Comparison of ENCODE assay signal across 1 cellular context in the genomic region with DNA sequence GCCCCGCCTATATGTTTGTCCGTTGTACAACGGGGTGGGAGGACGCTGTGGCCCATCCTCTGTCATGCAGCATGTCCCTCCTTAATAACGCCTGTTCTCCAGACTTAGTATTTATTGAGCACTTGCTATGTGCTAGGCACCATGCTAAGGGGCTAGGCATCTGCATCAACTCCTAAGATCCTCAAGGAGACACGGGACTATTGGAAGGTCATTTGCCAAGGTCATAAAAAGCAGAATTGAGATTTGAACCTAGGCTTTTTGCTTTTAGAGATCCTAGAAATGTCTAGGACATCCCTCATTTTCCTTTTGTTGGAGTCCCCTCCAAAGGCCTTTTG.
TF ChIP-seq lines count a peak whose summit lies in the region.

No MANE protein-coding gene starts in this region.

TF ChIP-seq in K562, 482 proteins besides CTCF, POLR2A, EP300 and RAD21 (continued from another document):
- TF ChIP-seq, protein P1, sequence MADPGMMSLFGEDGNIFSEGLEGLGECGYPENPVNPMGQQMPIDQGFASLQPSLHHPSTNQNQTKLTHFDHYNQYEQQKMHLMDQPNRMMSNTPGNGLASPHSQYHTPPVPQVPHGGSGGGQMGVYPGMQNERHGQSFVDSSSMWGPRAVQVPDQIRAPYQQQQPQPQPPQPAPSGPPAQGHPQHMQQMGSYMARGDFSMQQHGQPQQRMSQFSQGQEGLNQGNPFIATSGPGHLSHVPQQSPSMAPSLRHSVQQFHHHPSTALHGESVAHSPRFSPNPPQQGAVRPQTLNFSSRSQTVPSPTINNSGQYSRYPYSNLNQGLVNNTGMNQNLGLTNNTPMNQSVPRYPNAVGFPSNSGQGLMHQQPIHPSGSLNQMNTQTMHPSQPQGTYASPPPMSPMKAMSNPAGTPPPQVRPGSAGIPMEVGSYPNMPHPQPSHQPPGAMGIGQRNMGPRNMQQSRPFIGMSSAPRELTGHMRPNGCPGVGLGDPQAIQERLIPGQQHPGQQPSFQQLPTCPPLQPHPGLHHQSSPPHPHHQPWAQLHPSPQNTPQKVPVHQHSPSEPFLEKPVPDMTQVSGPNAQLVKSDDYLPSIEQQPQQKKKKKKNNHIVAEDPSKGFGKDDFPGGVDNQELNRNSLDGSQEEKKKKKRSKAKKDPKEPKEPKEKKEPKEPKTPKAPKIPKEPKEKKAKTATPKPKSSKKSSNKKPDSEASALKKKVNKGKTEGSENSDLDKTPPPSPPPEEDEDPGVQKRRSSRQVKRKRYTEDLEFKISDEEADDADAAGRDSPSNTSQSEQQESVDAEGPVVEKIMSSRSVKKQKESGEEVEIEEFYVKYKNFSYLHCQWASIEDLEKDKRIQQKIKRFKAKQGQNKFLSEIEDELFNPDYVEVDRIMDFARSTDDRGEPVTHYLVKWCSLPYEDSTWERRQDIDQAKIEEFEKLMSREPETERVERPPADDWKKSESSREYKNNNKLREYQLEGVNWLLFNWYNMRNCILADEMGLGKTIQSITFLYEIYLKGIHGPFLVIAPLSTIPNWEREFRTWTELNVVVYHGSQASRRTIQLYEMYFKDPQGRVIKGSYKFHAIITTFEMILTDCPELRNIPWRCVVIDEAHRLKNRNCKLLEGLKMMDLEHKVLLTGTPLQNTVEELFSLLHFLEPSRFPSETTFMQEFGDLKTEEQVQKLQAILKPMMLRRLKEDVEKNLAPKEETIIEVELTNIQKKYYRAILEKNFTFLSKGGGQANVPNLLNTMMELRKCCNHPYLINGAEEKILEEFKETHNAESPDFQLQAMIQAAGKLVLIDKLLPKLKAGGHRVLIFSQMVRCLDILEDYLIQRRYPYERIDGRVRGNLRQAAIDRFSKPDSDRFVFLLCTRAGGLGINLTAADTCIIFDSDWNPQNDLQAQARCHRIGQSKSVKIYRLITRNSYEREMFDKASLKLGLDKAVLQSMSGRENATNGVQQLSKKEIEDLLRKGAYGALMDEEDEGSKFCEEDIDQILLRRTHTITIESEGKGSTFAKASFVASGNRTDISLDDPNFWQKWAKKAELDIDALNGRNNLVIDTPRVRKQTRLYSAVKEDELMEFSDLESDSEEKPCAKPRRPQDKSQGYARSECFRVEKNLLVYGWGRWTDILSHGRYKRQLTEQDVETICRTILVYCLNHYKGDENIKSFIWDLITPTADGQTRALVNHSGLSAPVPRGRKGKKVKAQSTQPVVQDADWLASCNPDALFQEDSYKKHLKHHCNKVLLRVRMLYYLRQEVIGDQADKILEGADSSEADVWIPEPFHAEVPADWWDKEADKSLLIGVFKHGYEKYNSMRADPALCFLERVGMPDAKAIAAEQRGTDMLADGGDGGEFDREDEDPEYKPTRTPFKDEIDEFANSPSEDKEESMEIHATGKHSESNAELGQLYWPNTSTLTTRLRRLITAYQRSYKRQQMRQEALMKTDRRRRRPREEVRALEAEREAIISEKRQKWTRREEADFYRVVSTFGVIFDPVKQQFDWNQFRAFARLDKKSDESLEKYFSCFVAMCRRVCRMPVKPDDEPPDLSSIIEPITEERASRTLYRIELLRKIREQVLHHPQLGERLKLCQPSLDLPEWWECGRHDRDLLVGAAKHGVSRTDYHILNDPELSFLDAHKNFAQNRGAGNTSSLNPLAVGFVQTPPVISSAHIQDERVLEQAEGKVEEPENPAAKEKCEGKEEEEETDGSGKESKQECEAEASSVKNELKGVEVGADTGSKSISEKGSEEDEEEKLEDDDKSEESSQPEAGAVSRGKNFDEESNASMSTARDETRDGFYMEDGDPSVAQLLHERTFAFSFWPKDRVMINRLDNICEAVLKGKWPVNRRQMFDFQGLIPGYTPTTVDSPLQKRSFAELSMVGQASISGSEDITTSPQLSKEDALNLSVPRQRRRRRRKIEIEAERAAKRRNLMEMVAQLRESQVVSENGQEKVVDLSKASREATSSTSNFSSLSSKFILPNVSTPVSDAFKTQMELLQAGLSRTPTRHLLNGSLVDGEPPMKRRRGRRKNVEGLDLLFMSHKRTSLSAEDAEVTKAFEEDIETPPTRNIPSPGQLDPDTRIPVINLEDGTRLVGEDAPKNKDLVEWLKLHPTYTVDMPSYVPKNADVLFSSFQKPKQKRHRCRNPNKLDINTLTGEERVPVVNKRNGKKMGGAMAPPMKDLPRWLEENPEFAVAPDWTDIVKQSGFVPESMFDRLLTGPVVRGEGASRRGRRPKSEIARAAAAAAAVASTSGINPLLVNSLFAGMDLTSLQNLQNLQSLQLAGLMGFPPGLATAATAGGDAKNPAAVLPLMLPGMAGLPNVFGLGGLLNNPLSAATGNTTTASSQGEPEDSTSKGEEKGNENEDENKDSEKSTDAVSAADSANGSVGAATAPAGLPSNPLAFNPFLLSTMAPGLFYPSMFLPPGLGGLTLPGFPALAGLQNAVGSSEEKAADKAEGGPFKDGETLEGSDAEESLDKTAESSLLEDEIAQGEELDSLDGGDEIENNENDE (IDR thresholded peaks at IDR 0.05; ENCODE audit: low read depth, low read length): no peak
- no peak for TF ChIP-seq THRAP3 (IDR thresholded peaks at IDR 0.05; ENCODE audit: borderline replicate concordance)
- TF ChIP-seq MTA2 (IDR thresholded peaks at IDR 0.05; ENCODE audit: low read depth): no peak
- TF ChIP-seq, protein P2, sequence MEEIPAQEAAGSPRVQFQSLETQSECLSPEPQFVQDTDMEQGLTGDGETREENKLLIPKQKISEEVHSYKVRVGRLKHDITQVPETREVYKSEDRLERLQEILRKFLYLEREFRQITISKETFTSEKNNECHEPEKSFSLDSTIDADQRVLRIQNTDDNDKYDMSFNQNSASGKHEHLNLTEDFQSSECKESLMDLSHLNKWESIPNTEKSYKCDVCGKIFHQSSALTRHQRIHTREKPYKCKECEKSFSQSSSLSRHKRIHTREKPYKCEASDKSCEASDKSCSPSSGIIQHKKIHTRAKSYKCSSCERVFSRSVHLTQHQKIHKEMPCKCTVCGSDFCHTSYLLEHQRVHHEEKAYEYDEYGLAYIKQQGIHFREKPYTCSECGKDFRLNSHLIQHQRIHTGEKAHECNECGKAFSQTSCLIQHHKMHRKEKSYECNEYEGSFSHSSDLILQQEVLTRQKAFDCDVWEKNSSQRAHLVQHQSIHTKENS (CRISPR knock-in tag; IDR thresholded peaks at IDR 0.05): no peak
- peak in 1 of 2 experiments; percentile 43; a peak in 1 of 4 replicates for TF ChIP-seq ARNT (IDR thresholded peaks at IDR 0.05)
- TF ChIP-seq, protein P3, sequence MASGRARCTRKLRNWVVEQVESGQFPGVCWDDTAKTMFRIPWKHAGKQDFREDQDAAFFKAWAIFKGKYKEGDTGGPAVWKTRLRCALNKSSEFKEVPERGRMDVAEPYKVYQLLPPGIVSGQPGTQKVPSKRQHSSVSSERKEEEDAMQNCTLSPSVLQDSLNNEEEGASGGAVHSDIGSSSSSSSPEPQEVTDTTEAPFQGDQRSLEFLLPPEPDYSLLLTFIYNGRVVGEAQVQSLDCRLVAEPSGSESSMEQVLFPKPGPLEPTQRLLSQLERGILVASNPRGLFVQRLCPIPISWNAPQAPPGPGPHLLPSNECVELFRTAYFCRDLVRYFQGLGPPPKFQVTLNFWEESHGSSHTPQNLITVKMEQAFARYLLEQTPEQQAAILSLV (tag; IDR thresholded peaks at IDR 0.05): no peak
- TF ChIP-seq ASH1L (IDR thresholded peaks at IDR 0.05; ENCODE audit: borderline replicate concordance, low read depth, partially characterized antibody): no peak
- TF ChIP-seq, protein P4, sequence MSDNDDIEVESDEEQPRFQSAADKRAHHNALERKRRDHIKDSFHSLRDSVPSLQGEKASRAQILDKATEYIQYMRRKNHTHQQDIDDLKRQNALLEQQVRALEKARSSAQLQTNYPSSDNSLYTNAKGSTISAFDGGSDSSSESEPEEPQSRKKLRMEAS (CRISPR knock-in tag; IDR thresholded peaks at IDR 0.05): no peak
- no peak for TF ChIP-seq FOS (IDR thresholded peaks at IDR 0.05; ENCODE audit: extremely low read depth, insufficient read length)
- TF ChIP-seq CEBPB (tag; IDR thresholded peaks at IDR 0.05): no peak
- TF ChIP-seq, protein P5, sequence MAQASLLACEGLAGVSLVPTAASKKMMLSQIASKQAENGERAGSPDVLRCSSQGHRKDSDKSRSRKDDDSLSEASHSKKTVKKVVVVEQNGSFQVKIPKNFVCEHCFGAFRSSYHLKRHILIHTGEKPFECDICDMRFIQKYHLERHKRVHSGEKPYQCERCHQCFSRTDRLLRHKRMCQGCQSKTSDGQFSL (CRISPR knock-in tag; IDR thresholded peaks at IDR 0.05): 0 out of 2 replicates have a peak, but pooled peaks have one; percentile 38
- TF ChIP-seq, protein P5 (tag; IDR thresholded peaks at IDR 0.05): no peak
- TF ChIP-seq NUFIP1 (IDR thresholded peaks at IDR 0.05; ENCODE audit: partially characterized antibody): no peak
- TF ChIP-seq RBM25 (IDR thresholded peaks at IDR 0.05; ENCODE audit: low read depth, low read length, severe bottlenecking): no peak
- TF ChIP-seq NELFE (IDR thresholded peaks at IDR 0.05; ENCODE audit: insufficient read depth, insufficient read length): no peak
- no peak for TF ChIP-seq SNRNP70 (optimal IDR thresholded peaks at IDR 0.05; ENCODE audit: low read depth, low read length)
- TF ChIP-seq ZC3H11A (IDR thresholded peaks at IDR 0.05; ENCODE audit: low read depth, low read length): no peak
- TF ChIP-seq, protein P6, sequence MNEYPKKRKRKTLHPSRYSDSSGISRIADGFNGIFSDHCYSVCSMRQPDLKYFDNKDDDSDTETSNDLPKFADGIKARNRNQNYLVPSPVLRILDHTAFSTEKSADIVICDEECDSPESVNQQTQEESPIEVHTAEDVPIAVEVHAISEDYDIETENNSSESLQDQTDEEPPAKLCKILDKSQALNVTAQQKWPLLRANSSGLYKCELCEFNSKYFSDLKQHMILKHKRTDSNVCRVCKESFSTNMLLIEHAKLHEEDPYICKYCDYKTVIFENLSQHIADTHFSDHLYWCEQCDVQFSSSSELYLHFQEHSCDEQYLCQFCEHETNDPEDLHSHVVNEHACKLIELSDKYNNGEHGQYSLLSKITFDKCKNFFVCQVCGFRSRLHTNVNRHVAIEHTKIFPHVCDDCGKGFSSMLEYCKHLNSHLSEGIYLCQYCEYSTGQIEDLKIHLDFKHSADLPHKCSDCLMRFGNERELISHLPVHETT (CRISPR knock-in tag; conservative IDR thresholded peaks at IDR 0.05 in 1 of 2, IDR thresholded peaks at IDR 0.05 in 1 of 2): no peak
- TF ChIP-seq, protein P7, sequence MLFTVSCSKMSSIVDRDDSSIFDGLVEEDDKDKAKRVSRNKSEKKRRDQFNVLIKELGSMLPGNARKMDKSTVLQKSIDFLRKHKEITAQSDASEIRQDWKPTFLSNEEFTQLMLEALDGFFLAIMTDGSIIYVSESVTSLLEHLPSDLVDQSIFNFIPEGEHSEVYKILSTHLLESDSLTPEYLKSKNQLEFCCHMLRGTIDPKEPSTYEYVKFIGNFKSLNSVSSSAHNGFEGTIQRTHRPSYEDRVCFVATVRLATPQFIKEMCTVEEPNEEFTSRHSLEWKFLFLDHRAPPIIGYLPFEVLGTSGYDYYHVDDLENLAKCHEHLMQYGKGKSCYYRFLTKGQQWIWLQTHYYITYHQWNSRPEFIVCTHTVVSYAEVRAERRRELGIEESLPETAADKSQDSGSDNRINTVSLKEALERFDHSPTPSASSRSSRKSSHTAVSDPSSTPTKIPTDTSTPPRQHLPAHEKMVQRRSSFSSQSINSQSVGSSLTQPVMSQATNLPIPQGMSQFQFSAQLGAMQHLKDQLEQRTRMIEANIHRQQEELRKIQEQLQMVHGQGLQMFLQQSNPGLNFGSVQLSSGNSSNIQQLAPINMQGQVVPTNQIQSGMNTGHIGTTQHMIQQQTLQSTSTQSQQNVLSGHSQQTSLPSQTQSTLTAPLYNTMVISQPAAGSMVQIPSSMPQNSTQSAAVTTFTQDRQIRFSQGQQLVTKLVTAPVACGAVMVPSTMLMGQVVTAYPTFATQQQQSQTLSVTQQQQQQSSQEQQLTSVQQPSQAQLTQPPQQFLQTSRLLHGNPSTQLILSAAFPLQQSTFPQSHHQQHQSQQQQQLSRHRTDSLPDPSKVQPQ (CRISPR knock-in tag; IDR thresholded peaks at IDR 0.05; ENCODE audit: borderline replicate concordance): no peak
- TF ChIP-seq ZNF431 (CRISPR knock-in tag; IDR thresholded peaks at IDR 0.05): no peak
- no peak for TF ChIP-seq ZNF146 (CRISPR knock-in tag; IDR thresholded peaks at IDR 0.05; ENCODE audit: unreplicated experiment)
- TF ChIP-seq KLF10 (CRISPR knock-in tag; IDR thresholded peaks at IDR 0.05): no peak
- TF ChIP-seq NFYB (IDR thresholded peaks at IDR 0.05; ENCODE audit: extremely low read depth, insufficient read length): no peak
- no peak for TF ChIP-seq SAFB2 (IDR thresholded peaks at IDR 0.05; ENCODE audit: borderline replicate concordance, low read depth, low read length, severe bottlenecking)
- TF ChIP-seq, protein P8, sequence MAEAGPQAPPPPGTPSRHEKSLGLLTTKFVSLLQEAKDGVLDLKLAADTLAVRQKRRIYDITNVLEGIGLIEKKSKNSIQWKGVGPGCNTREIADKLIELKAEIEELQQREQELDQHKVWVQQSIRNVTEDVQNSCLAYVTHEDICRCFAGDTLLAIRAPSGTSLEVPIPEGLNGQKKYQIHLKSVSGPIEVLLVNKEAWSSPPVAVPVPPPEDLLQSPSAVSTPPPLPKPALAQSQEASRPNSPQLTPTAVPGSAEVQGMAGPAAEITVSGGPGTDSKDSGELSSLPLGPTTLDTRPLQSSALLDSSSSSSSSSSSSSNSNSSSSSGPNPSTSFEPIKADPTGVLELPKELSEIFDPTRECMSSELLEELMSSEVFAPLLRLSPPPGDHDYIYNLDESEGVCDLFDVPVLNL (CRISPR knock-in tag; IDR thresholded peaks at IDR 0.05; ENCODE audit: low read depth): no peak
- TF ChIP-seq, protein P9, sequence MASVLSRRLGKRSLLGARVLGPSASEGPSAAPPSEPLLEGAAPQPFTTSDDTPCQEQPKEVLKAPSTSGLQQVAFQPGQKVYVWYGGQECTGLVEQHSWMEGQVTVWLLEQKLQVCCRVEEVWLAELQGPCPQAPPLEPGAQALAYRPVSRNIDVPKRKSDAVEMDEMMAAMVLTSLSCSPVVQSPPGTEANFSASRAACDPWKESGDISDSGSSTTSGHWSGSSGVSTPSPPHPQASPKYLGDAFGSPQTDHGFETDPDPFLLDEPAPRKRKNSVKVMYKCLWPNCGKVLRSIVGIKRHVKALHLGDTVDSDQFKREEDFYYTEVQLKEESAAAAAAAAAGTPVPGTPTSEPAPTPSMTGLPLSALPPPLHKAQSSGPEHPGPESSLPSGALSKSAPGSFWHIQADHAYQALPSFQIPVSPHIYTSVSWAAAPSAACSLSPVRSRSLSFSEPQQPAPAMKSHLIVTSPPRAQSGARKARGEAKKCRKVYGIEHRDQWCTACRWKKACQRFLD (CRISPR knock-in tag; IDR thresholded peaks at IDR 0.05): 0 out of 2 replicates have a peak, but pooled peaks have one; percentile 32
- TF ChIP-seq, protein P10, sequence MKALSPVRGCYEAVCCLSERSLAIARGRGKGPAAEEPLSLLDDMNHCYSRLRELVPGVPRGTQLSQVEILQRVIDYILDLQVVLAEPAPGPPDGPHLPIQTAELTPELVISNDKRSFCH (CRISPR knock-in tag; IDR thresholded peaks at IDR 0.05): no peak
- TF ChIP-seq, protein P10 (tag; IDR thresholded peaks at IDR 0.05): 0 out of 2 replicates have a peak, but pooled peaks have one; percentile 3
- no peak; the same call in 1 of the 2 replicates for TF ChIP-seq ZNF263 (CRISPR knock-in tag; IDR thresholded peaks at IDR 0.05; ENCODE audit: borderline replicate concordance)
TF ChIP-seq in K562: peak in this region for 7.
